ENCODE assay signal across 15 cellular contexts in the genomic region with DNA sequence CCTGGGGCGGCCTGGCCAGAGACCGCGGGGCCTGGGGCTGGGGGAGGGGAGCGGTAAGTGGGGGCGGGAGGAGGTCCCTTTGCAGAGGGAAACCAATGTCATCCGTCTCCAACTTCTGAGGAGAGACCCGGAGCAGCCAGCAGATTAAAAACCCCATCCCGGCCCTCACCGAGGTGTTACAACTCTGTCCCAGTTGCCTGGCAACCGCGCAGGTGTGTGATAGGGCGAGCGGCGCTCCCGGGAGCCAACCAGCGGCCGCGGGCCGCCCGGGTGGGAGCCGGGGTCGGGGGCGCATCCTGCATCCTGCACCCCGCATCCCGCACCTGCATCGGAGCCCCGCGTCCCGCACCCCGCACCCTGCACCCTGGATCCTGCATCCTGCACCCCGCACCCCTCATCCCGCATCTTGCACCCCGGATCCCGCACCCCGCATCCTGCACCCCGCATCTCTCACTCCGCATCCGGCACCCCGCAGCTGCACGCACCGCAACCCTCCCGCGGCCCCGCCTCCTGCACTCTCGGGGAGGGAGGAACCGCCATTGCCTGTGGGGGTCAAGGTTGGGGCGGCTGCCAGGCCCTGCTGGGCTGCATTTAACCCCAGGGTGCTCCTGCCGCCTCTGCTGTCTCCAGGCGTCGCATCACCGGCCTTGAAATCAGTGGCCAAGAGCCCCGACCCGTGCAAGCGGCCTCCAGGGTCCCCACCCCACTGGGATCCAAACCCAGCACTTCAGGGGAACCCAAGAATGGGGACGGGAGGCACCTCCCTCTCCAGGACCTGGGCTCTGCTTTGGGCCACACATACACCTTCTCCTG. TPM values are rescaled to one million over a fixed set of nuclear protein-coding genes. Genes with fewer than 3 reads are reported as not detected.
DNase-seq lines count a peak whose midpoint lies in the region; TF ChIP-seq lines count a peak whose summit lies in the region.
"Had no signal": no experiment of that assay in that cellular context is flagged by ENCODE, and none has a peak within 500 bp of the region (broad histone marks: within the 10 kb centered on the region; RNA-seq: fewer than 3 reads in every experiment).

No MANE protein-coding gene starts in this region.

- peaks cover 3% of the 10 kb centered on the region for H3K36me3 Mint-ChIP-seq in endodermal cell (ENCODE audit: low read depth)

- 72 to 73% methylated on average over 26 to 55 of the region's 55 CpGs for WGBS in endodermal cell (ENCODE audit: insufficient coverage in 1 of 2, insufficient read length in 1 of 2), 2 experiments
- WGBS in neuronal stem cell (ENCODE audit: extremely low coverage in 2 of 2, insufficient read length in 2 of 2, insufficient replicate concordance in 1 of 2), 2 donors = no CpG with 5 or more reads among the region's 55 CpGs

- peak overlapping the region; percentile 77 for H3K23ac ChIP-seq in neuronal stem cell (ENCODE audit: low read depth, low read length, poor library complexity)

- H3K9me3 ChIP-seq in endodermal cell (ENCODE audit: control insufficient read depth, low read length) (no peaks in the 10 kb centered on the region), neuronal stem cell (replicated peaks in 1 of 2; ENCODE audit: control insufficient read depth in 2 of 2, insufficient read depth in 1 of 2, low read depth in 1 of 2, low read length in 2 of 2) (no peaks in the 10 kb centered on the region), colonic mucosa (no peaks in the 10 kb centered on the region)
- H3K9me3 ChIP-seq: heart right ventricle, left lung had no signal

- H2BK12ac ChIP-seq in neuronal stem cell (ENCODE audit: low read length) = no peak overlapping the region

- DNase-seq in NCI-H2227 (lab: John Stamatoyannopoulos, UW; ENCODE audit: unreplicated experiment) (peak; percentile 67), NCI-H2227 treated with DMSO at 0.1 percent for 48 hours (lab: John Stamatoyannopoulos, UW) (no peak), NCI-H1930 (lab: John Stamatoyannopoulos, UW) (peak; percentile 36 to 60), endodermal cell (peak; percentile 95), neuronal stem cell (ENCODE audit: low spot score) (no peak), colonic mucosa (no peak), NCI-H2196 (lab: John Stamatoyannopoulos, UW; ENCODE audit: unreplicated experiment) (no peak)
- DNase-seq in activated CD4-positive, CD25-positive, alpha-beta regulatory T cell (lab: John Stamatoyannopoulos, UW) = no peak
- DNase-seq: activated CD4-positive, alpha-beta T cell treated with anti-CD3 and anti-CD28 coated beads for 48 hours; activated T-cell treated with anti-CD3 and anti-CD28 coated beads, Interleukin-2, amount 50 U/mL, for 4 hours; heart right ventricle; KBM-7; left lung; T-helper 2 cell had no signal

- peak overlapping the region; percentile 74 for H3K18ac ChIP-seq in neuronal stem cell (ENCODE audit: low read length)

- TF ChIP-seq CTCF in endodermal cell (conservative IDR thresholded peaks at IDR 0.05) (no peak), colonic mucosa (IDR thresholded peaks at IDR 0.05) (no peak)

- no peak overlapping the region for H3K14ac ChIP-seq in neuronal stem cell (ENCODE audit: low read length)

- H3K4me1 ChIP-seq in endodermal cell (ENCODE audit: control insufficient read depth, insufficient read depth, low read length) (peaks cover 26% of the 10 kb centered on the region), neuronal stem cell (ENCODE audit: control insufficient read depth in 2 of 2, insufficient read depth in 1 of 2, low read depth in 1 of 2, low read length in 2 of 2) (peaks cover 11 to 12% of the 10 kb centered on the region in 2 donors), colonic mucosa (no peaks in the 10 kb centered on the region)
- H3K4me1 ChIP-seq: left lung had no signal

- H3K4me2 ChIP-seq in neuronal stem cell (ENCODE audit: insufficient read depth, low read length, poor library complexity, severe bottlenecking) = no peak overlapping the region

- peaks cover 7% of the 10 kb centered on the region for H3K27me3 Mint-ChIP-seq in endodermal cell (ENCODE audit: insufficient read depth)

- H3K9ac ChIP-seq in endodermal cell (ENCODE audit: extremely low read depth, low read length, poor library complexity, severe bottlenecking) (no peak overlapping the region), neuronal stem cell (ENCODE audit: low read depth, low read length, poor library complexity) (peak overlapping the region; percentile 65), colonic mucosa (ENCODE audit: low read depth in 2 of 2, low read length in 2 of 2) (no peak overlapping the region)

- H3K36me3 ChIP-seq in endodermal cell (ENCODE audit: control insufficient read depth, insufficient read depth, low read length) (no peaks in the 10 kb centered on the region), neuronal stem cell (replicated peaks in 1 of 2; ENCODE audit: control insufficient read depth in 2 of 2, insufficient read depth in 2 of 2, low read length in 2 of 2) (no peaks in the 10 kb centered on the region), colonic mucosa (no peaks in the 10 kb centered on the region)
- H3K36me3 ChIP-seq: heart right ventricle, left lung had no signal

- H2BK15ac ChIP-seq in neuronal stem cell (ENCODE audit: low read length) = no peak overlapping the region

- H4K91ac ChIP-seq in neuronal stem cell (ENCODE audit: low read depth, low read length, poor library complexity) = no peak overlapping the region

- no peak overlapping the region for H4K8ac ChIP-seq in neuronal stem cell (ENCODE audit: low read depth, low read length)

- no peak overlapping the region for H2BK5ac ChIP-seq in neuronal stem cell (ENCODE audit: low read length)

- H3K27ac ChIP-seq in endodermal cell (ENCODE audit: low read depth, low read length) (no peak overlapping the region), neuronal stem cell (replicated peaks; ENCODE audit: low read length) (no peak overlapping the region), colonic mucosa (no peak overlapping the region)
- H3K27ac ChIP-seq: coronary artery, heart right ventricle, left lung had no signal

- H3K27me3 ChIP-seq in endodermal cell (ENCODE audit: control insufficient read depth, insufficient read depth, low read length, poor library complexity, severe bottlenecking) = no peaks in the 10 kb centered on the region
- peaks cover 0 to 45% (median 15%) of the 10 kb centered on the region in 3 experiments for H3K27me3 ChIP-seq in neuronal stem cell (ENCODE audit: control insufficient read depth in 3 of 3, insufficient read depth in 3 of 3, low read depth in 1 of 3, low read length in 3 of 3)
- peaks cover 8% of the 10 kb centered on the region for H3K27me3 ChIP-seq in colonic mucosa

- no peaks in the 10 kb centered on the region for H3K9me3 Mint-ChIP-seq in endodermal cell
- H3K9me3 Mint-ChIP-seq: activated T-cell treated with anti-CD3 and anti-CD28 coated beads, Interleukin-2, amount 50 U/mL, for 4 hours had no signal

- H3K4me3 Mint-ChIP-seq in endodermal cell = no peak overlapping the region
- H3K4me3 Mint-ChIP-seq: activated T-cell treated with anti-CD3 and anti-CD28 coated beads, Interleukin-2, amount 50 U/mL, for 4 hours had no signal

- no peak overlapping the region for H2BK120ac ChIP-seq in neuronal stem cell (ENCODE audit: low read depth, low read length)

- no peak overlapping the region for H2AK5ac ChIP-seq in neuronal stem cell (ENCODE audit: low read depth, low read length)

- H3K27ac Mint-ChIP-seq in endodermal cell = no peak overlapping the region

- intact Hi-C loops in colonic mucosa (cut with DNase I) = no loop called here

- H3K79me1 ChIP-seq in neuronal stem cell (ENCODE audit: low read depth, low read length) = no peaks in the 10 kb centered on the region

- no peak overlapping the region for H2AFZ ChIP-seq in neuronal stem cell (ENCODE audit: low read length)

- no peak overlapping the region for H3K4ac ChIP-seq in neuronal stem cell (ENCODE audit: low read length)

- H3K4me1 Mint-ChIP-seq in endodermal cell = peaks cover 21% of the 10 kb centered on the region

- H3K4me3 ChIP-seq in endodermal cell (ENCODE audit: low read length) (no peak overlapping the region), neuronal stem cell (ENCODE audit: low read length in 2 of 2) (no peak overlapping the region), colonic mucosa (no peak overlapping the region)
- H3K4me3 ChIP-seq: coronary artery, left lung had no signal

RNA-seq across cellular contexts. Expression of a gene that starts 47.3 kb away (rescaled TPM):
- total RNA-seq in endodermal cell (10 to 100 TPM; 18.2 to 19.6 TPM), colonic mucosa (under 1 TPM; 0.32 to 0.37 TPM)
- 5.4 TPM for polyA plus RNA-seq in endodermal cell (2013, experiment 1 of 2)
- polyA plus RNA-seq in endodermal cell (2013, experiment 2 of 2) = 7.7 TPM
- 4.0 TPM for polyA plus RNA-seq in neuronal stem cell (2013, experiment 1 of 2)
- polyA plus RNA-seq in neuronal stem cell (2013, experiment 2 of 2) = 3.9 TPM

RNA-seq across cellular contexts. Expression of a gene that starts 52.2 kb away (rescaled TPM):
- total RNA-seq in endodermal cell = 10 to 100 TPM; 31.1 to 48.3 TPM
- 34.4 TPM for polyA plus RNA-seq in endodermal cell (2013, experiment 1 of 2)
- 26.5 TPM for polyA plus RNA-seq in endodermal cell (2013, experiment 2 of 2)
- polyA plus RNA-seq in neuronal stem cell (2013, experiment 1 of 2) = 19.6 TPM
- polyA plus RNA-seq in neuronal stem cell (2013, experiment 2 of 2) = 18.0 TPM
- total RNA-seq in colonic mucosa = 10 to 100 TPM; 22.7 to 34.4 TPM

Comparison
In these comparisons a context has a peak if more than half of its experiments do, and no peak if none do; other contexts are left out.
1. DNase-seq: peak in NCI-H2227 (single experiment), NCI-H1930 (2 of 2) and endodermal cell (single experiment); none in NCI-H2227 treated with DMSO at 0.1 percent for 48 hours (single experiment), neuronal stem cell (single experiment), activated CD4-positive, CD25-positive, alpha-beta regulatory T cell (0 of 4), colonic mucosa (single experiment) and NCI-H2196 (single experiment).
2. RNA of a gene that starts 47.3 kb away (total RNA-seq): 18.2 to 19.6 TPM in endodermal cell; 0.32 to 0.37 TPM in colonic mucosa; every median in the first group is over 10 times any median in the second.